20 cellular contexts compared by ENCODE assay signal in genomic region chr16:20830372-20830771, GRCh38. TPM values are rescaled to one million over a fixed set of nuclear protein-coding genes. Genes with fewer than 3 reads are reported as not detected.
A peak's percentile ranks its signal among the peaks of the same experiment; 100 is the strongest.
DNase-seq lines count a peak whose midpoint lies in the region; TF ChIP-seq lines count a peak whose summit lies in the region.
"Had no signal": no experiment of that assay in that cellular context is flagged by ENCODE, and none has a peak within 500 bp of the region (broad histone marks: within the 10 kb centered on the region; RNA-seq: fewer than 3 reads in every experiment).

No MANE protein-coding gene starts in this region.

- H3K4me3 ChIP-seq in AG09309 (ENCODE audit: control insufficient read depth, low read depth, low read length) (no peak overlapping the region), fibroblast of villous mesenchyme (ENCODE audit: low read depth, low read length) (no peak overlapping the region)
- H3K4me3 ChIP-seq: BLaER1 treated with 17β-estradiol and CSF1 and Interleukin-3, amounts not matched to agents 10 nM and 100 nM; HAP-1 had no signal

- no peaks in the 10 kb centered on the region for H3K4me1 Mint-ChIP-seq in activated CD4-positive, alpha-beta memory T cell treated with anti-CD3 and anti-CD28 coated beads, Interleukin-2, amount 10 ng/mL, durations not matched to agents 7 days and 5 days
- H3K4me1 Mint-ChIP-seq: CD14-positive monocyte; CD4-positive, alpha-beta memory T cell had no signal

- TF ChIP-seq CTCF in AG09309 (IDR thresholded peaks at IDR 0.05; ENCODE audit: control insufficient read depth, insufficient read depth, low read depth, low read length, missing control alignments) (no peak), fibroblast of villous mesenchyme (IDR thresholded peaks at IDR 0.05; ENCODE audit: insufficient read depth, low read depth, low read length) (no peak)

- peaks cover 47% of the 10 kb centered on the region for H3K36me3 Mint-ChIP-seq in activated CD4-positive, alpha-beta memory T cell treated with anti-CD3 and anti-CD28 coated beads, Interleukin-2, amount 10 ng/mL, durations not matched to agents 7 days and 5 days (ENCODE audit: low read depth)

- H3K9me3 Mint-ChIP-seq in activated CD4-positive, alpha-beta memory T cell treated with anti-CD3 and anti-CD28 coated beads, Interleukin-2, amount 10 ng/mL, durations not matched to agents 7 days and 5 days, result no peaks in the 10 kb centered on the region

- DNase-seq in AG09309 (ENCODE audit: low read depth) (peak; percentile 8), OCI-M1 (lab: John Stamatoyannopoulos, UW) (peak; percentile 37), erythroblast (lab: John Stamatoyannopoulos, UW) (peak; percentile 35 to 56), fibroblast of villous mesenchyme (ENCODE audit: low read depth) (peak; percentile 55), NCI-H1694 (lab: John Stamatoyannopoulos, UW) (no peak), NCI-H524 treated with DMSO at 0.1 percent for 48 hours (lab: John Stamatoyannopoulos, UW) (no peak), NCI-H1105 (lab: John Stamatoyannopoulos, UW) (no peak)
- no peak for DNase-seq in activated CD4-positive, alpha-beta memory T cell treated with anti-CD3 and anti-CD28 coated beads, Interleukin-2, amount 10 ng/mL, durations not matched to agents 7 days and 5 days
- DNase-seq: AML-193; BE2C; Calu3; CD4-positive, alpha-beta memory T cell; COR-L47; DMS53; DMS79 treated with DMSO at 0.1 percent for 48 hours; GF-D8; GOT3 had no signal

- no peak overlapping the region for H3K4me3 Mint-ChIP-seq in activated CD4-positive, alpha-beta memory T cell treated with anti-CD3 and anti-CD28 coated beads, Interleukin-2, amount 10 ng/mL, durations not matched to agents 7 days and 5 days
- H3K4me3 Mint-ChIP-seq: CD14-positive monocyte; CD4-positive, alpha-beta memory T cell had no signal

- H3K27me3 Mint-ChIP-seq in activated CD4-positive, alpha-beta memory T cell treated with anti-CD3 and anti-CD28 coated beads, Interleukin-2, amount 10 ng/mL, durations not matched to agents 7 days and 5 days, result no peaks in the 10 kb centered on the region
- H3K27me3 Mint-ChIP-seq: CD4-positive, alpha-beta memory T cell had no signal

- CTCF ChIA-PET in activated CD4-positive, alpha-beta memory T cell treated with anti-CD3 and anti-CD28 coated beads, Interleukin-2, amount 10 ng/mL, durations not matched to agents 7 days and 5 days (lab: Charles Lee), result no interaction called here

- POLR2A ChIA-PET in activated CD4-positive, alpha-beta memory T cell treated with anti-CD3 and anti-CD28 coated beads, Interleukin-2, amount 10 ng/mL, durations not matched to agents 7 days and 5 days (lab: Charles Lee), result no interaction called here

- no peak for TF ChIP-seq POLR2A in erythroblast (IDR thresholded peaks at IDR 0.05; ENCODE audit: low read length)

- H3K27ac Mint-ChIP-seq in activated CD4-positive, alpha-beta memory T cell treated with anti-CD3 and anti-CD28 coated beads, Interleukin-2, amount 10 ng/mL, durations not matched to agents 7 days and 5 days, result no peak overlapping the region
- H3K27ac Mint-ChIP-seq: CD14-positive monocyte; CD4-positive, alpha-beta memory T cell had no signal

RNA-seq across cellular contexts. Expression of gene REXO5, which starts 24.0 kb away (rescaled TPM):
- total RNA-seq in fibroblast of villous mesenchyme, result 6.9 and 8.1 TPM in 2 replicates
- 10 to 100 TPM; 16.2 to 17.4 TPM for total RNA-seq in activated CD4-positive, alpha-beta memory T cell treated with anti-CD3 and anti-CD28 coated beads, Interleukin-2, amount 10 ng/mL, durations not matched to agents 7 days and 5 days

RNA-seq across cellular contexts. Expression of gene ERI2, which starts 24.1 kb away (rescaled TPM):
- total RNA-seq in fibroblast of villous mesenchyme, result 21.6 and 26.3 TPM in 2 replicates
- 10 to 100 TPM; 12.4 to 13.2 TPM for total RNA-seq in activated CD4-positive, alpha-beta memory T cell treated with anti-CD3 and anti-CD28 coated beads, Interleukin-2, amount 10 ng/mL, durations not matched to agents 7 days and 5 days

Comparison
In these comparisons a context has a peak if more than half of its experiments do, and no peak if none do; other contexts are left out.
1. DNase-seq: peak in AG09309 (single experiment), OCI-M1 (single experiment), erythroblast (2 of 2) and fibroblast of villous mesenchyme (single experiment); none in NCI-H1694 (single experiment), NCI-H524 treated with DMSO at 0.1 percent for 48 hours (single experiment), NCI-H1105 (single experiment) and activated CD4-positive, alpha-beta memory T cell treated with anti-CD3 and anti-CD28 coated beads, Interleukin-2, amount 10 ng/mL, durations not matched to agents 7 days and 5 days (single experiment).